ENCODE assay signal across 8 cellular contexts in genomic region chr10:30413996-30414576, GRCh38. TPM values are rescaled to one million over a fixed set of nuclear protein-coding genes. Genes with fewer than 3 reads are reported as not detected.
DNase-seq lines count a peak whose midpoint lies in the region; ATAC-seq and TF ChIP-seq lines count a peak whose summit lies in the region.

No MANE protein-coding gene starts in this region.

- no peak overlapping the region for H2AFZ ChIP-seq in OCI-LY1 (ENCODE audit: low read length)

- in situ Hi-C loops in HAP-1 (cut with MboI; ENCODE audit: low sequenced_read_pairs) = no loop called here

- no peak overlapping the region for H3K9ac ChIP-seq in OCI-LY1 (ENCODE audit: low read length)

- no peaks in the 10 kb centered on the region for H3K9me2 ChIP-seq in OCI-LY1 (ENCODE audit: low read depth, low read length)

- H3K36me3 ChIP-seq in HAP-1 (replicated peaks) (no peaks in the 10 kb centered on the region), OCI-LY1 (ENCODE audit: insufficient read depth, low read length) (no peaks in the 10 kb centered on the region)

- H3K36me3 Mint-ChIP-seq in memory B cell = no peaks in the 10 kb centered on the region

- TF ChIP-seq CTCF in OCI-LY1 (IDR thresholded peaks at IDR 0.05; ENCODE audit: low read length) = peak; percentile 77

- H3K27me3 ChIP-seq in HAP-1 (ENCODE audit: low read depth) (no peaks in the 10 kb centered on the region), OCI-LY1 (ENCODE audit: insufficient read depth, low read length) (no peaks in the 10 kb centered on the region)

- H3K79me2 ChIP-seq in OCI-LY1 (ENCODE audit: insufficient read depth, low read length) = no peaks in the 10 kb centered on the region

- H4K20me1 ChIP-seq in OCI-LY1 (ENCODE audit: insufficient read depth, low read length) = no peaks in the 10 kb centered on the region

- H3K4me1 ChIP-seq in HAP-1 (peaks cover 5% of the 10 kb centered on the region; the same call in 1 of the 2 replicates), OCI-LY1 (ENCODE audit: insufficient read depth, low read length, severe bottlenecking) (peaks cover 31% of the 10 kb centered on the region)

- no peaks in the 10 kb centered on the region for H3F3A ChIP-seq in OCI-LY1 (ENCODE audit: insufficient read depth, low read length)

- DNase-seq in DMS 273 (lab: John Stamatoyannopoulos, UW; ENCODE audit: unreplicated experiment) (peak; percentile 61), DMS 273 treated with DMSO at 0.1 percent for 48 hours (lab: John Stamatoyannopoulos, UW) (no peak), HAP-1 (ENCODE audit: low spot score in 2 of 2) (peak; percentile 51 to 77), dermis blood vessel endothelial cell (peak; percentile 78), memory B cell (ENCODE audit: low spot score in 2 of 2) (peak in 1 of 2 donors; percentile 58), GM19240 (ENCODE audit: insufficient read length, low spot score) (no peak)

- H3K27ac ChIP-seq in OCI-LY1 (ENCODE audit: low read depth, low read length, poor library complexity, severe bottlenecking) = peak overlapping the region; percentile 7

- H3K4me1 Mint-ChIP-seq in memory B cell = peaks cover 21% of the 10 kb centered on the region

- no peak overlapping the region for H3K4me3 ChIP-seq in HAP-1
- H3K4me3 ChIP-seq in OCI-LY1 (ENCODE audit: low read depth, low read length, poor library complexity, severe bottlenecking) = no peak overlapping the region

- no peak overlapping the region for H3K4me2 ChIP-seq in OCI-LY1 (ENCODE audit: low read length)

- H3K9me3 Mint-ChIP-seq in memory B cell = no peaks in the 10 kb centered on the region

- H3K9me3 ChIP-seq in HAP-1 (no peaks in the 10 kb centered on the region), OCI-LY1 (ENCODE audit: low read length) (no peaks in the 10 kb centered on the region)

- no peaks in the 10 kb centered on the region for H3K27me3 Mint-ChIP-seq in memory B cell

- H3K4me3 Mint-ChIP-seq in memory B cell = no peak overlapping the region

- H3K27ac Mint-ChIP-seq in memory B cell = peak overlapping the region; percentile 84

- ATAC-seq in memory B cell (ENCODE audit: low read depth) (peak; percentile 39), GM21528 (IDR thresholded peaks at IDR 0.05; ENCODE audit: low FRiP score, unreplicated experiment) (no peak)

RNA-seq across cellular contexts. Expression of gene MAP3K8, which starts 19.9 kb away (rescaled TPM):
- 2.5 and 6.3 TPM in 2 replicates for total RNA-seq in dermis blood vessel endothelial cell

Comparison
In these comparisons a context has a peak if more than half of its experiments do, and no peak if none do; other contexts are left out.
1. DNase-seq: peak in DMS 273 (single experiment), HAP-1 (2 of 2) and dermis blood vessel endothelial cell (single experiment); none in DMS 273 treated with DMSO at 0.1 percent for 48 hours (single experiment) and GM19240 (single experiment).